In the genomic region with DNA sequence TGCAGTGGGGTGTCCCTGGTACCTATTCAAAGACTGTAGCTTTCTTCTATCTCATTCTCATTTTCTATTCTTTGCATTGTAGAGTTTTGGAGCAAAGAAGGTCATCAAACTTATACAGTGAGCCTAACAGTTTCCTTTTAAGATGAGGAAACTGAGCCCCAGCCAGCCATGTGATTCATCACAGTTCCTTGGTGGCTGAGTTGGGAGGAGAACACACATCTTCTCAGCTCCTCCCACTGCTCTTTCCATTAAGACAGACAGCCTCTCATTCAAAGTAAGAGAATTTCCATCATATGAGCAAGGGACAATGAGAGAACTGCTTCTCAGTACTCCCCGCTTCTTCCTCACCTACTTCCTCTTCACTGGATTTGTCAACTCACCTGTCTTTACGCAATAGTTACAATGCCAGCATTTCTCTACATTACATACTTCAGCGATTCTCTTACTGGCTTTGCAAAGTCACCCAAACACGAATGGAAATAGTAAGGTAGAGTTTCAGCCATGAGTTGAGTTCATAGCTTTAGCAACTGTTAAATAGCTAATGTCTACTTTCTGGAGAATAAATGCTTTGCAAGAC, we compare ENCODE assay signal across 20 cellular contexts. TPM values are rescaled to one million over a fixed set of nuclear protein-coding genes. Genes with fewer than 3 reads are reported as not detected.
DNase-seq lines count a peak whose midpoint lies in the region; ATAC-seq and TF ChIP-seq lines count a peak whose summit lies in the region.
"Had no signal": no experiment of that assay in that cellular context is flagged by ENCODE, and none has a peak within 500 bp of the region (broad histone marks: within the 10 kb centered on the region; RNA-seq: fewer than 3 reads in every experiment).

No MANE protein-coding gene starts in this region.

- no peak for ATAC-seq in effector memory CD8-positive, alpha-beta T cell (replicated peaks)
- no peak for ATAC-seq in GM21619 (IDR thresholded peaks at IDR 0.05; ENCODE audit: unreplicated experiment)
- ATAC-seq: heart right ventricle had no signal

- peak overlapping the region; percentile 15 to 26 for H3K27ac Mint-ChIP-seq in effector memory CD8-positive, alpha-beta T cell
- H3K27ac Mint-ChIP-seq in osteocyte (ENCODE audit: unreplicated experiment), result no peak overlapping the region
- H3K27ac Mint-ChIP-seq: B cell had no signal

- DNase-seq in NK-92 treated with Interleukin-12 subunit alpha and Interleukin-12 subunit beta, amount 100 ng/mL, for 24 hours (lab: John Stamatoyannopoulos, UW), result peak; percentile 16
- no peak for DNase-seq in NK-92 (lab: John Stamatoyannopoulos, UW; ENCODE audit: unreplicated experiment)
- DNase-seq in stimulated activated CD4-positive, alpha-beta T cell treated with anti-CD3 and anti-CD28 coated beads, Interleukin-4, amount 100 ng/mL, for 24 hours, result peak; percentile 36
- DNase-seq in stimulated activated CD4-positive, alpha-beta T cell treated with anti-CD3 and anti-CD28 coated beads, Interleukin-4, amount 100 ng/mL, for 1 hour, result no peak
- no peak for DNase-seq in effector memory CD8-positive, alpha-beta T cell
- no peak for DNase-seq in HT-29 (ENCODE audit: low spot score)
- DNase-seq in osteocyte (ENCODE audit: extremely low spot score, unreplicated experiment), result no peak
- DNase-seq: 8988T; activated effector memory CD4-positive, alpha-beta T cell treated with anti-CD3 and anti-CD28 coated beads, Interleukin-2, amount 50 U/mL, for 16 hours; Calu3; colonic mucosa; heart right ventricle; KG1; NCI-H1092; NCI-H2029 treated with DMSO at 0.1 percent for 48 hours; NCI-H446 treated with DMSO at 0.1 percent for 48 hours had no signal

- no peak for TF ChIP-seq CTCF in osteocyte (IDR thresholded peaks at IDR 0.05)

- H3K27me3 Mint-ChIP-seq in effector memory CD8-positive, alpha-beta T cell, result no peaks in the 10 kb centered on the region
- H3K27me3 Mint-ChIP-seq in osteocyte (ENCODE audit: unreplicated experiment), result peaks cover 60% of the 10 kb centered on the region

- peaks cover 39% of the 10 kb centered on the region for H3K36me3 Mint-ChIP-seq in effector memory CD8-positive, alpha-beta T cell (ENCODE audit: insufficient read depth)
- H3K36me3 Mint-ChIP-seq in osteocyte (ENCODE audit: unreplicated experiment), result no peaks in the 10 kb centered on the region

- H3K9me3 Mint-ChIP-seq in effector memory CD8-positive, alpha-beta T cell, result no peaks in the 10 kb centered on the region
- H3K9me3 Mint-ChIP-seq in osteocyte (ENCODE audit: unreplicated experiment), result no peaks in the 10 kb centered on the region

- H3K4me3 Mint-ChIP-seq in effector memory CD8-positive, alpha-beta T cell, result peak overlapping the region; percentile 78 to 89
- no peak overlapping the region for H3K4me3 Mint-ChIP-seq in osteocyte (ENCODE audit: unreplicated experiment)
- H3K4me3 Mint-ChIP-seq: B cell had no signal

- peaks cover 14 to 46% of the 10 kb centered on the region in 2 donors for H3K4me1 Mint-ChIP-seq in effector memory CD8-positive, alpha-beta T cell (ENCODE audit: low read depth in 2 of 2)
- no peaks in the 10 kb centered on the region for H3K4me1 Mint-ChIP-seq in osteocyte (ENCODE audit: unreplicated experiment)

RNA-seq across cellular contexts. Expression of a gene that starts 2.2 kb away (rescaled TPM):
- not detected in 2 replicates for total RNA-seq in HT-29 (2014; rRNA removed; shearing (Covaris generic))
- total RNA-seq in osteocyte, result not detected in 2 replicates
- total RNA-seq: B cell, Calu3, lower leg skin, osteoblast had no signal

Comparison
In these comparisons a context has a peak if more than half of its experiments do, and no peak if none do; other contexts are left out.
1. DNase-seq: peak in NK-92 treated with Interleukin-12 subunit alpha and Interleukin-12 subunit beta, amount 100 ng/mL, for 24 hours (single experiment) and stimulated activated CD4-positive, alpha-beta T cell treated with anti-CD3 and anti-CD28 coated beads, Interleukin-4, amount 100 ng/mL, for 24 hours (single experiment); none in NK-92 (single experiment), stimulated activated CD4-positive, alpha-beta T cell treated with anti-CD3 and anti-CD28 coated beads, Interleukin-4, amount 100 ng/mL, for 1 hour (single experiment), effector memory CD8-positive, alpha-beta T cell (0 of 3), HT-29 (single experiment) and osteocyte (single experiment).